ENCODE assay signal across 19 cellular contexts in the genomic region with DNA sequence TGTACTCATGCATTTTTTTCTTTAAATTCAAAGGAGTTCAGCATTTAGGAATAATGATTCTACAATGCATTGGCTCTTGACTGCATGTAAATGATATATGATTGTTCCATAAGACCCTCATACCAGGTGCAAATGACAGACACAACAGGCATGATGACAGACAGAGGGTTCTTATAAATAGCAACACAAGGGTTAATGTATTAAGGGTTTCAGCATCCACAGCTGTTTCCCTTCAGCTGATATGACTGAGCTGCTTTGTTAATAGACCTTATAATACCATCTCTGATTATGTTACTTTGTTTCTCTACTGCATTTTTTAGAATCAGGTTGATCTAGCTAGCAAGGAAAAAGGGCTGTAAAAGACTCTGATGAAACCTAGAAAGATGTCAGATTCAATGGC.
DNase-seq lines count a peak whose midpoint lies in the region; FAIRE-seq and TF ChIP-seq lines count a peak whose summit lies in the region.
"Had no signal": no experiment of that assay in that cellular context is flagged by ENCODE, and none has a peak within 500 bp of the region (broad histone marks: within the 10 kb centered on the region; RNA-seq: fewer than 3 reads in every experiment).

No MANE protein-coding gene starts in this region.

- H3K4me1 ChIP-seq in effector memory CD4-positive, alpha-beta T cell (ENCODE audit: control insufficient read depth, insufficient read depth, low read length, poor library complexity, severe bottlenecking): no peaks in the 10 kb centered on the region
- H3K4me1 ChIP-seq: A549, BE2C, Peyer's patch had no signal

- TF ChIP-seq CTCF in RWPE1 (conservative IDR thresholded peaks at IDR 0.05; ENCODE audit: low read depth): no peak

- peak; percentile 72 for FAIRE-seq in GM19239 (lab: Jason Lieb, UNC)
- FAIRE-seq: A549, GM12878 had no signal

- CTCF ChIA-PET in RWPE1 (lab: Yijun Ruan, JAX): no interaction called here

- POLR2A ChIA-PET in RWPE1 (lab: Yijun Ruan, JAX; ENCODE audit: low non-redundant PET): no interaction called here

- DNase-seq in NCI-H2171 treated with DMSO at 0.1 percent for 48 hours (lab: John Stamatoyannopoulos, UW): peak; percentile 60
- DNase-seq in NCI-H2171 (lab: John Stamatoyannopoulos, UW): no peak
- DNase-seq in GM19239 (ENCODE audit: insufficient read length, low spot score): no peak
- peak; percentile 67 for DNase-seq in NCI-H146 treated with DMSO at 0.1 percent for 48 hours (lab: John Stamatoyannopoulos, UW; ENCODE audit: unreplicated experiment)
- DNase-seq in activated CD4-positive, alpha-beta T cell treated with anti-CD3 and anti-CD28 coated beads for 48 hours: no peak
- DNase-seq in effector memory CD4-positive, alpha-beta T cell: no peak
- DNase-seq in RWPE1 (ENCODE audit: low spot score): no peak
- DNase-seq: BE2C; CD4-positive, CD25-positive, alpha-beta regulatory T cell; DMS79 treated with DMSO at 0.1 percent for 48 hours; GOT3; HCEC 1CT; MV-4-11; NCI-H1436 treated with DMSO at 0.1 percent for 48 hours; Peyer's patch; T-helper 1 cell had no signal

- H3K27me3 ChIP-seq in effector memory CD4-positive, alpha-beta T cell (replicated peaks; ENCODE audit: control insufficient read depth, insufficient read depth, low read length, poor library complexity, severe bottlenecking): no peaks in the 10 kb centered on the region
- H3K27me3 ChIP-seq: BE2C, Peyer's patch, SJCRH30 had no signal

- H3K36me3 ChIP-seq in effector memory CD4-positive, alpha-beta T cell (ENCODE audit: control insufficient read depth, insufficient read depth, low read length): no peaks in the 10 kb centered on the region
- H3K36me3 ChIP-seq: BE2C, Peyer's patch, SJCRH30 had no signal

- H3K4me3 ChIP-seq in effector memory CD4-positive, alpha-beta T cell (ENCODE audit: insufficient read depth, low read depth, low read length, poor library complexity, severe bottlenecking): no peak overlapping the region
- H3K4me3 ChIP-seq: A549, GM12878, Peyer's patch, SJCRH30 had no signal

- no peak overlapping the region for H3K27ac ChIP-seq in effector memory CD4-positive, alpha-beta T cell (ENCODE audit: insufficient read depth, low read length, poor library complexity, severe bottlenecking)
- no peak overlapping the region for H3K27ac ChIP-seq in RWPE1
- H3K27ac ChIP-seq: A549, Peyer's patch, SJCRH30 had no signal

- no peaks in the 10 kb centered on the region for H3K9me3 ChIP-seq in effector memory CD4-positive, alpha-beta T cell (ENCODE audit: control insufficient read depth, low read length)
- H3K9me3 ChIP-seq: A549, BE2C, Peyer's patch, SJCRH30 had no signal

Comparison
In these comparisons a context has a peak if more than half of its experiments do, and no peak if none do; other contexts are left out.
1. DNase-seq: peak in NCI-H2171 treated with DMSO at 0.1 percent for 48 hours (single experiment) and NCI-H146 treated with DMSO at 0.1 percent for 48 hours (single experiment); none in NCI-H2171 (single experiment), GM19239 (single experiment), activated CD4-positive, alpha-beta T cell treated with anti-CD3 and anti-CD28 coated beads for 48 hours (single experiment), effector memory CD4-positive, alpha-beta T cell (0 of 3) and RWPE1 (single experiment).